8 cellular contexts compared by ENCODE assay signal in genomic region chr2:176997074-176997791, GRCh38.
A peak's percentile ranks its signal among the peaks of the same experiment; 100 is the strongest.
DNase-seq lines count a peak whose midpoint lies in the region; ATAC-seq and TF ChIP-seq lines count a peak whose summit lies in the region.

No MANE protein-coding gene starts in this region.

- H3K9me3 Mint-ChIP-seq in Caco-2 (ENCODE audit: unreplicated experiment): no peaks in the 10 kb centered on the region

- peaks cover 16% of the 10 kb centered on the region for H3K4me1 Mint-ChIP-seq in Caco-2 (ENCODE audit: low read depth, unreplicated experiment)

- POLR2A ChIA-PET in Caco-2 (lab: Charles Lee): no interaction called here

- no TSS peak for BruUV-seq in Caco-2 (replicated peaks; lab: Mats Ljungman, UMichigan)

- intact Hi-C loops in Caco-2 (cut with micrococcal nuclease; ENCODE audit: unreplicated experiment): no loop called here

- DNase-seq in GM10266 (ENCODE audit: extremely low spot score) (peak; percentile 26), HCEC 1CT (peak; percentile 92), NOMO-1 treated with dmso at 0.1 percent for 144 hours (lab: John Stamatoyannopoulos, UW; ENCODE audit: unreplicated experiment) (peak; percentile 40), foreskin melanocyte (peak; percentile 37), NCI-H1048 (lab: John Stamatoyannopoulos, UW) (no peak), NCI-H446 treated with DMSO at 0.1 percent for 48 hours (lab: John Stamatoyannopoulos, UW) (no peak), Caco-2 (no peak)

- H3K9me3 ChIP-seq in Caco-2: no peaks in the 10 kb centered on the region

- CTCF ChIA-PET in Caco-2 (lab: Charles Lee): no interaction called here

- H3K4me3 ChIP-seq in Caco-2 (ENCODE audit: low read depth, low read length): no peak overlapping the region

- H3K36me3 Mint-ChIP-seq in Caco-2 (ENCODE audit: insufficient read depth, unreplicated experiment): no peaks in the 10 kb centered on the region

- no peak for TF ChIP-seq CTCF in GM10266 (IDR thresholded peaks at IDR 0.05; ENCODE audit: control insufficient read depth, insufficient read depth, low read depth, missing control alignments)
- TF ChIP-seq CTCF in Caco-2 (IDR thresholded peaks at IDR 0.05; ENCODE audit: insufficient read depth in 1 of 2, low read depth in 1 of 2, low read length in 1 of 2, severe bottlenecking in 1 of 2, unreplicated experiment in 1 of 2): no peak

- H3K27ac Mint-ChIP-seq in Caco-2 (ENCODE audit: unreplicated experiment): no peak overlapping the region

- peaks cover 8% of the 10 kb centered on the region; the same call in 1 of the 2 replicates for H3K4me1 ChIP-seq in Caco-2

- no peaks in the 10 kb centered on the region for H3K27me3 ChIP-seq in Caco-2 (replicated peaks; ENCODE audit: control insufficient read depth, insufficient read depth, low read length)

- no peak for ATAC-seq in GM21526 (IDR thresholded peaks at IDR 0.05; ENCODE audit: low FRiP score, unreplicated experiment)

- H3K36me3 ChIP-seq in Caco-2 (ENCODE audit: control insufficient read depth, insufficient read depth, low read length): no peaks in the 10 kb centered on the region

- no peak overlapping the region for H3K4me3 Mint-ChIP-seq in Caco-2 (ENCODE audit: unreplicated experiment)

- H3K27me3 Mint-ChIP-seq in Caco-2 (ENCODE audit: insufficient read depth, unreplicated experiment): peaks cover 5% of the 10 kb centered on the region

Comparison
In these comparisons a context has a peak if more than half of its experiments do, and no peak if none do; other contexts are left out.
1. DNase-seq: peak in GM10266 (single experiment), HCEC 1CT (single experiment), NOMO-1 treated with dmso at 0.1 percent for 144 hours (single experiment) and foreskin melanocyte (single experiment); none in NCI-H1048 (single experiment), NCI-H446 treated with DMSO at 0.1 percent for 48 hours (single experiment) and Caco-2 (0 of 2).